8 cellular contexts compared by ENCODE assay signal in genomic region chr2:197599285-197599965, GRCh38.
DNase-seq lines count a peak whose midpoint lies in the region; ATAC-seq, FAIRE-seq and TF ChIP-seq lines count a peak whose summit lies in the region.

No MANE protein-coding gene starts in this region.

- peak overlapping the region; percentile 22 for H3K4me3 Mint-ChIP-seq in activated naive CD4-positive, alpha-beta T cell treated with anti-CD3 and anti-CD28 coated beads for 36 hours
- H3K4me3 Mint-ChIP-seq in astrocyte (ENCODE audit: unreplicated experiment) (no peak overlapping the region), type B pancreatic cell (no peak overlapping the region)

- CTCF ChIA-PET in activated naive CD4-positive, alpha-beta T cell treated with anti-CD3 and anti-CD28 coated beads for 36 hours (lab: Charles Lee): interaction anchor here (0.7 kb wide), 1 partner anchor 487 kb away, joined by 3 read pairs; no protein-coding TSS in a partner anchor

- H3K27me3 Mint-ChIP-seq in activated naive CD4-positive, alpha-beta T cell treated with anti-CD3 and anti-CD28 coated beads for 36 hours (ENCODE audit: low read depth): peaks cover 4% of the 10 kb centered on the region
- H3K27me3 Mint-ChIP-seq in astrocyte (ENCODE audit: low read depth, unreplicated experiment) (no peaks in the 10 kb centered on the region), type B pancreatic cell (no peaks in the 10 kb centered on the region)

- no peaks in the 10 kb centered on the region for H3K9me3 ChIP-seq in NT2/D1 (ENCODE audit: insufficient read depth, low read length)
- H3K9me3 ChIP-seq in astrocyte (ENCODE audit: insufficient read depth, low read depth, low read length): no peaks in the 10 kb centered on the region
- no peaks in the 10 kb centered on the region for H3K9me3 ChIP-seq in kidney (ENCODE audit: control insufficient read depth in 1 of 2, low read length in 2 of 2)

- no peak overlapping the region for H3K27ac ChIP-seq in astrocyte (ENCODE audit: low read depth, low read length)
- H3K27ac ChIP-seq in kidney (ENCODE audit: low read depth in 2 of 2, low read length in 2 of 2): no peak overlapping the region

- H3K27ac Mint-ChIP-seq in activated naive CD4-positive, alpha-beta T cell treated with anti-CD3 and anti-CD28 coated beads for 36 hours: no peak overlapping the region
- H3K27ac Mint-ChIP-seq in astrocyte (ENCODE audit: unreplicated experiment): no peak overlapping the region
- H3K27ac Mint-ChIP-seq in type B pancreatic cell: no peak overlapping the region

- no peak overlapping the region for H3K4me3 ChIP-seq in NT2/D1 (ENCODE audit: insufficient read length, low read depth)
- H3K4me3 ChIP-seq in astrocyte (ENCODE audit: insufficient read depth, low read depth, low read length): no peak overlapping the region
- no peak overlapping the region for H3K4me3 ChIP-seq in kidney (ENCODE audit: low read length in 2 of 2)

- no peaks in the 10 kb centered on the region for H3K79me2 ChIP-seq in astrocyte (ENCODE audit: insufficient read depth, low read length)

- intact Hi-C loops in activated naive CD4-positive, alpha-beta T cell treated with anti-CD3 and anti-CD28 coated beads for 36 hours (cut with micrococcal nuclease): loop anchor here (2.0 kb wide), 1 partner anchor 101 kb away; the partner anchor contains the start of gene HSPD1
- intact Hi-C loops in kidney (cut with DNase I): no loop called here

- H2AFZ ChIP-seq in astrocyte (ENCODE audit: low read depth, low read length): no peak overlapping the region

- H3K4me2 ChIP-seq in astrocyte (ENCODE audit: low read length): no peak overlapping the region

- no peak for FAIRE-seq in astrocyte (lab: Jason Lieb, UNC)
- no peak for FAIRE-seq in kidney (lab: Jason Lieb, UNC)

- peaks cover 5% of the 10 kb centered on the region for H3K4me1 Mint-ChIP-seq in activated naive CD4-positive, alpha-beta T cell treated with anti-CD3 and anti-CD28 coated beads for 36 hours (ENCODE audit: low read depth)
- H3K4me1 Mint-ChIP-seq in astrocyte (ENCODE audit: low read depth, unreplicated experiment): no peaks in the 10 kb centered on the region
- no peaks in the 10 kb centered on the region for H3K4me1 Mint-ChIP-seq in type B pancreatic cell (ENCODE audit: unreplicated experiment)

- H3K4me1 ChIP-seq in NT2/D1 (ENCODE audit: insufficient read depth, insufficient read length): no peaks in the 10 kb centered on the region
- no peaks in the 10 kb centered on the region for H3K4me1 ChIP-seq in astrocyte (ENCODE audit: insufficient read depth, low read length)
- H3K4me1 ChIP-seq in kidney (ENCODE audit: control insufficient read depth in 1 of 2, insufficient read depth in 1 of 2, low read depth in 1 of 2, low read length in 2 of 2): no peaks in the 10 kb centered on the region

- peak; percentile 5 for TF ChIP-seq CTCF in astrocyte (IDR thresholded peaks at IDR 0.05; ENCODE audit: insufficient read depth, low read depth, low read length)
- peak; percentile 8 for TF ChIP-seq CTCF in kidney (IDR thresholded peaks at IDR 0.05; ENCODE audit: borderline replicate concordance, extremely low read depth, insufficient read depth)
- peak; percentile 57 for TF ChIP-seq CTCF in type B pancreatic cell (conservative IDR thresholded peaks at IDR 0.05)

- no peaks in the 10 kb centered on the region for H4K20me1 ChIP-seq in astrocyte (ENCODE audit: insufficient read depth, low read length)

- ATAC-seq in HG02981 (IDR thresholded peaks at IDR 0.05; ENCODE audit: unreplicated experiment): peak; percentile 76

- H3K36me3 ChIP-seq in NT2/D1 (ENCODE audit: insufficient read depth, insufficient read length, low read length): no peaks in the 10 kb centered on the region
- H3K36me3 ChIP-seq in astrocyte (ENCODE audit: insufficient read depth, low read length): no peaks in the 10 kb centered on the region
- H3K36me3 ChIP-seq in kidney (ENCODE audit: control insufficient read depth in 1 of 2, insufficient read depth in 2 of 2, low read length in 2 of 2): no peaks in the 10 kb centered on the region

- H3K27me3 ChIP-seq in NT2/D1 (ENCODE audit: insufficient read depth, insufficient read length) (no peaks in the 10 kb centered on the region), astrocyte (ENCODE audit: insufficient read depth, low read length) (no peaks in the 10 kb centered on the region)

- peak; percentile 34 for DNase-seq in activated naive CD4-positive, alpha-beta T cell treated with anti-CD3 and anti-CD28 coated beads for 36 hours
- no peak for DNase-seq in activated naive CD4-positive, alpha-beta T cell treated with Interleukin-2 at 50 U/mL for 16 hours
- DNase-seq in NT2/D1 (ENCODE audit: low read depth, low spot score) (peak; percentile 35), astrocyte (ENCODE audit: low read depth) (no peak), kidney (no peak), type B pancreatic cell (ENCODE audit: extremely low spot score, unreplicated experiment) (no peak), kidney glomerular epithelial cell (lab: John Stamatoyannopoulos, UW) (no peak)

- H3K9me3 Mint-ChIP-seq in activated naive CD4-positive, alpha-beta T cell treated with anti-CD3 and anti-CD28 coated beads for 36 hours: no peaks in the 10 kb centered on the region
- H3K9me3 Mint-ChIP-seq in astrocyte (ENCODE audit: unreplicated experiment) (peaks cover 3% of the 10 kb centered on the region), type B pancreatic cell (peaks cover 6% of the 10 kb centered on the region)

- no peak overlapping the region for H3K9ac ChIP-seq in NT2/D1 (ENCODE audit: insufficient read length, low read depth)
- no peak overlapping the region for H3K9ac ChIP-seq in astrocyte (ENCODE audit: low read length)
- no peak overlapping the region for H3K9ac ChIP-seq in kidney (ENCODE audit: low read length in 2 of 2)

- no peaks in the 10 kb centered on the region for H3K36me3 Mint-ChIP-seq in activated naive CD4-positive, alpha-beta T cell treated with anti-CD3 and anti-CD28 coated beads for 36 hours (ENCODE audit: low read depth)
- H3K36me3 Mint-ChIP-seq in astrocyte (ENCODE audit: low read depth, unreplicated experiment) (peaks cover 10% of the 10 kb centered on the region), type B pancreatic cell (peaks cover 18% of the 10 kb centered on the region)

Comparison
In these comparisons a context has a peak if more than half of its experiments do, and no peak if none do; other contexts are left out.
1. DNase-seq: peak in activated naive CD4-positive, alpha-beta T cell treated with anti-CD3 and anti-CD28 coated beads for 36 hours (single experiment) and NT2/D1 (single experiment); none in activated naive CD4-positive, alpha-beta T cell treated with Interleukin-2 at 50 U/mL for 16 hours (single experiment), astrocyte (single experiment), kidney (single experiment), type B pancreatic cell (single experiment) and kidney glomerular epithelial cell (single experiment).
2. CTCF ChIP-seq: peak in every context shown above with its lines; median percentile 57 in type B pancreatic cell; 8 in kidney; 5 in astrocyte.